In the genomic region with DNA sequence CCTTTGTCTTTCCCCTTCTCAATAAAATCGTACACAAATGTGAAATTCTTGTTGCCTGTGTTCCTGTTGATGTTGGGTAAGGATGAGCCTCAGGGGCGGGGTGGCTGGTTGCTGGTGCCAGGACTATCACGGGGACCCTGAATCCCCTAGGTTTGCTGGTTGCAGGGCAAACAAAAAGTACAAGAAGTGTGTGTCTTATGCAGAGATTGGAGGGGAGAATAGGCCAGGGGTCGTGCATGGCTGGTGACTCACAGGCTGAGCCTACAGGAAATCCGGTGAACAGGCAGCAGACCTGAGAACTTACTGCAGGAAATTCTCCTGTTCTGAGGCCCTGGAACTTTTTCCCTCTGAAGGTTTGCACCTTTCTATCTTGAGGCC, we compare ENCODE assay signal across 1 cellular context.
TF ChIP-seq lines count a peak whose summit lies in the region.

No MANE protein-coding gene starts in this region.

TF ChIP-seq in H1, 55 proteins besides CTCF, POLR2A, EP300 and RAD21:
- TF ChIP-seq CREB1 (IDR thresholded peaks at IDR 0.05) (no peak), RNF2 (IDR thresholded peaks at IDR 0.05; ENCODE audit: borderline replicate concordance, low read depth, low read length, missing control alignments, poor library complexity, severe bottlenecking) (peak; percentile 93), TBP (IDR thresholded peaks at IDR 0.05; ENCODE audit: low read depth, low read length) (no peak), SP4 (IDR thresholded peaks at IDR 0.05; ENCODE audit: low read length) (no peak), GABPA (IDR thresholded peaks at IDR 0.05; ENCODE audit: borderline replicate concordance, insufficient read depth, low read length) (no peak), MAFK (IDR thresholded peaks at IDR 0.05; ENCODE audit: low read depth, low read length) (no peak), RFX5 (IDR thresholded peaks at IDR 0.05; ENCODE audit: borderline replicate concordance, low read depth, low read length) (no peak), TEAD4 (IDR thresholded peaks at IDR 0.05; ENCODE audit: low read depth, low read length) (no peak), SUZ12 (IDR thresholded peaks at IDR 0.05; ENCODE audit: low read length) (peak; percentile 71; the same call in 1 of the 2 replicates), EZH2 (IDR thresholded peaks at IDR 0.05; ENCODE audit: low read depth, low read length, severe bottlenecking) (peak; percentile 67), NRF1 (IDR thresholded peaks at IDR 0.05; ENCODE audit: low read depth, low read length) (no peak)
- TF ChIP-seq, protein P1, sequence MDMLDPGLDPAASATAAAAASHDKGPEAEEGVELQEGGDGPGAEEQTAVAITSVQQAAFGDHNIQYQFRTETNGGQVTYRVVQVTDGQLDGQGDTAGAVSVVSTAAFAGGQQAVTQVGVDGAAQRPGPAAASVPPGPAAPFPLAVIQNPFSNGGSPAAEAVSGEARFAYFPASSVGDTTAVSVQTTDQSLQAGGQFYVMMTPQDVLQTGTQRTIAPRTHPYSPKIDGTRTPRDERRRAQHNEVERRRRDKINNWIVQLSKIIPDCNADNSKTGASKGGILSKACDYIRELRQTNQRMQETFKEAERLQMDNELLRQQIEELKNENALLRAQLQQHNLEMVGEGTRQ (IDR thresholded peaks at IDR 0.05; ENCODE audit: low read length), result no peak
- TF ChIP-seq, protein P2, sequence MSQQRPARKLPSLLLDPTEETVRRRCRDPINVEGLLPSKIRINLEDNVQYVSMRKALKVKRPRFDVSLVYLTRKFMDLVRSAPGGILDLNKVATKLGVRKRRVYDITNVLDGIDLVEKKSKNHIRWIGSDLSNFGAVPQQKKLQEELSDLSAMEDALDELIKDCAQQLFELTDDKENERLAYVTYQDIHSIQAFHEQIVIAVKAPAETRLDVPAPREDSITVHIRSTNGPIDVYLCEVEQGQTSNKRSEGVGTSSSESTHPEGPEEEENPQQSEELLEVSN (IDR thresholded peaks at IDR 0.05), result no peak
- TF ChIP-seq, protein P3, sequence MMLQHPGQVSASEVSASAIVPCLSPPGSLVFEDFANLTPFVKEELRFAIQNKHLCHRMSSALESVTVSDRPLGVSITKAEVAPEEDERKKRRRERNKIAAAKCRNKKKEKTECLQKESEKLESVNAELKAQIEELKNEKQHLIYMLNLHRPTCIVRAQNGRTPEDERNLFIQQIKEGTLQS (IDR thresholded peaks at IDR 0.05; ENCODE audit: insufficient read depth, low read depth, low read length), result no peak
- TF ChIP-seq, protein P4, sequence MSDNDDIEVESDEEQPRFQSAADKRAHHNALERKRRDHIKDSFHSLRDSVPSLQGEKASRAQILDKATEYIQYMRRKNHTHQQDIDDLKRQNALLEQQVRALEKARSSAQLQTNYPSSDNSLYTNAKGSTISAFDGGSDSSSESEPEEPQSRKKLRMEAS (IDR thresholded peaks at IDR 0.05), result no peak
TF ChIP-seq in H1: peak in this region for 3.
